ENCODE assay signal across 10 cellular contexts in genomic region chr11:1240771-1241170, GRCh38. TPM values are rescaled to one million over a fixed set of nuclear protein-coding genes. Genes with fewer than 3 reads are reported as not detected.
"Had no signal": no experiment of that assay in that cellular context is flagged by ENCODE, and none has a peak within 500 bp of the region (broad histone marks: within the 10 kb centered on the region; RNA-seq: fewer than 3 reads in every experiment).

No MANE protein-coding gene starts in this region.

- H3K4me2 ChIP-seq: GM23338 had no signal

- ATAC-seq: GM23338, HCT116 had no signal

- H3K9me3 ChIP-seq: HAP-1 had no signal

- H3K27ac ChIP-seq: GM23248 had no signal

- H2AFZ ChIP-seq: GM23248, GM23338 had no signal

- DNase-seq: GM23248, GOT3, H7, H9, HCEC 1CT, HFFc6 had no signal

- H3K36me3 ChIP-seq: HAP-1 had no signal

- H3K4me1 ChIP-seq: HAP-1 had no signal

- H3K9ac ChIP-seq: GM23248 had no signal

- H3K4me3 ChIP-seq: GM23248, GM23338, HAP-1 had no signal

RNA-seq across cellular contexts. Expression of gene MUC5B, which starts 17.9 kb away (rescaled TPM):
- total RNA-seq: GM23248, H4, H9, HFFc6 had no signal
- polyA plus RNA-seq: GM23248 had no signal
